ENCODE assay signal across 8 cellular contexts in genomic region chr6:148747145-148747492, GRCh38. TPM values are rescaled to one million over a fixed set of nuclear protein-coding genes. Genes with fewer than 3 reads are reported as not detected.
DNase-seq lines count a peak whose midpoint lies in the region; ATAC-seq and TF ChIP-seq lines count a peak whose summit lies in the region.

No MANE protein-coding gene starts in this region.

- intact Hi-C loops in Panc1 (cut with micrococcal nuclease; ENCODE audit: unreplicated experiment) (loop anchor here (10.0 kb wide), 1 partner anchor 198 kb away; no protein-coding TSS in a partner anchor), colonic mucosa (cut with DNase I) (loop anchor here (10.0 kb wide), 1 partner anchor 198 kb away; no protein-coding TSS in a partner anchor), left lung (cut with DNase I) (loop anchor here in 1 of 2 donors (10.0 kb wide), 1 partner anchor 208 kb away; no protein-coding TSS in a partner anchor)

- TF ChIP-seq CTCF in Panc1 (IDR thresholded peaks at IDR 0.05) (no peak), colonic mucosa (IDR thresholded peaks at IDR 0.05) (no peak), left lung (IDR thresholded peaks at IDR 0.05) (no peak)

- no peaks in the 10 kb centered on the region for H3K36me3 ChIP-seq in Panc1 (ENCODE audit: control insufficient read depth, insufficient read depth, low read length)
- no peaks in the 10 kb centered on the region for H3K36me3 ChIP-seq in colonic mucosa
- no peaks in the 10 kb centered on the region for H3K36me3 ChIP-seq in left lung
- no peaks in the 10 kb centered on the region for H3K36me3 ChIP-seq in stomach smooth muscle (ENCODE audit: control insufficient read depth in 2 of 2, insufficient read depth in 2 of 2, low read length in 2 of 2)

- CTCF ChIA-PET in Panc1 (lab: Charles Lee), result no interaction called here

- no peak overlapping the region for H3K27ac ChIP-seq in Panc1 (ENCODE audit: low read length)
- peak overlapping the region; percentile 71 for H3K27ac ChIP-seq in colonic mucosa
- peak overlapping the region; percentile 68 to 92 for H3K27ac ChIP-seq in left lung
- H3K27ac ChIP-seq in stomach smooth muscle (ENCODE audit: low read length), result peak overlapping the region; percentile 49

- H3K4me1 ChIP-seq in Panc1 (ENCODE audit: control insufficient read depth, insufficient read depth, low read length) (peaks cover 5% of the 10 kb centered on the region), colonic mucosa (no peaks in the 10 kb centered on the region), left lung (peaks cover 0 to 25% of the 10 kb centered on the region in 2 donors), stomach smooth muscle (ENCODE audit: control insufficient read depth, insufficient read depth, low read length) (peaks cover 19% of the 10 kb centered on the region)

- DNase-seq in C1 segment of cervical spinal cord (lab: John Stamatoyannopoulos, UW) (peak in 9 of 14 donors; percentile 40 to 78 (median 56)), Panc1 (ENCODE audit: low read depth, low spot score) (no peak), colonic mucosa (peak; percentile 46), left lung (peak; percentile 60 to 82), KG1 (lab: John Stamatoyannopoulos, UW) (no peak)

- peak; percentile 27 for ATAC-seq in GM21528 (IDR thresholded peaks at IDR 0.05; ENCODE audit: low FRiP score, unreplicated experiment)
- ATAC-seq in Panc1, result peak; percentile 64
- peak; percentile 11 for ATAC-seq in left lung
- ATAC-seq in HG03108 (IDR thresholded peaks at IDR 0.05; ENCODE audit: unreplicated experiment), result no peak

- POLR2A ChIA-PET in Panc1 (lab: Charles Lee), result no interaction called here

- in situ Hi-C loops in Panc1 (cut with HindIII; ENCODE audit: low pct_unique_long_range_greater_than_20kb, low sequenced_read_pairs), result no loop called here

- H3K27me3 ChIP-seq in Panc1 (ENCODE audit: control insufficient read depth, insufficient read depth, low read length) (peaks cover 45% of the 10 kb centered on the region), colonic mucosa (peaks cover 21% of the 10 kb centered on the region), left lung (peaks cover 0 to 69% of the 10 kb centered on the region in 2 donors), stomach smooth muscle (ENCODE audit: control insufficient read depth in 1 of 2, insufficient read depth in 2 of 2, low read length in 2 of 2) (no peaks in the 10 kb centered on the region)

- H3K9ac ChIP-seq in colonic mucosa (ENCODE audit: low read depth in 2 of 2, low read length in 2 of 2) (peak overlapping the region in 1 of 2 donors; percentile 69), stomach smooth muscle (ENCODE audit: low read length in 2 of 2) (peak overlapping the region; percentile 42 to 62)

- H3K9me3 ChIP-seq in Panc1 (ENCODE audit: control insufficient read depth, insufficient read depth, low read depth, low read length), result no peaks in the 10 kb centered on the region
- H3K9me3 ChIP-seq in colonic mucosa, result no peaks in the 10 kb centered on the region
- no peaks in the 10 kb centered on the region for H3K9me3 ChIP-seq in left lung
- no peaks in the 10 kb centered on the region for H3K9me3 ChIP-seq in stomach smooth muscle (ENCODE audit: control insufficient read depth in 2 of 2, low read length in 2 of 2)

- no TSS peak for BruUV-seq in Panc1 (replicated peaks; lab: Mats Ljungman, UMichigan)

- H3K4me3 ChIP-seq in Panc1 (ENCODE audit: low read depth in 2 of 2, low read length in 2 of 2) (peak overlapping the region; percentile 46 to 64), colonic mucosa (peak overlapping the region; percentile 61), left lung (peak overlapping the region; percentile 51 to 69), stomach smooth muscle (ENCODE audit: low read length in 2 of 2) (peak overlapping the region; percentile 76 to 83)

RNA-seq across cellular contexts. Expression of gene UST, which starts 0.3 kb away (rescaled TPM):
- 0.15 TPM for total RNA-seq in Panc1 (2021; ENCODE audit: unreplicated experiment)
- not detected for polyA plus RNA-seq in Panc1 (2012; ENCODE audit: insufficient read length)
- 1 to 10 TPM; 1.1 to 2.7 TPM for total RNA-seq in colonic mucosa
- total RNA-seq in left lung, result 10 to 100 TPM; 10.4 to 17.0 TPM

Comparison
In these comparisons a context has a peak if more than half of its experiments do, and no peak if none do; other contexts are left out.
1. DNase-seq: peak in C1 segment of cervical spinal cord (9 of 14), colonic mucosa (single experiment) and left lung (2 of 2); none in Panc1 (single experiment) and KG1 (single experiment).
2. Peak in every context shown above with its lines, with median percentiles within 50 percentile points of each other: H3K4me3 ChIP-seq.